Comparison of ENCODE assay signal across 26 cellular contexts in the genomic region with DNA sequence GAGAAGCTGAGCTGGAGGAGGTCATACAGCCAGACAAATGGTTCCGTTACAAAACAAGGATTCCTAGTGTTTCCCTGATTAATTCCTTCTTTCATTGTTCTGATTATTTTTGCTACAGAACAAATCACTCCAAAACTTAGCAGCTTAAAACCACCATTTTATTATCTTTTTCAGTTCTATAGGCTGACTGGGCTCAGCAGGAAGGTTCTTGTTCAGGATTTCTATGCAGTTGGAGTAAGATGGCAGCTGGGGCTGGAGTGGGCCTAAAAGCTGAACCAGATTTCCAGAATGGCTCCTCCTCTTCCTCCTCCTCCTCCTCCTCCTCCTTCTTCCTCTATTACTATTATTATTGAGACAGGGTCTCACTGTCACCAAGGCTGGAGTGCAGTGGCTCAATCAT. TPM values are rescaled to one million over a fixed set of nuclear protein-coding genes. Genes with fewer than 3 reads are reported as not detected.
DNase-seq lines count a peak whose midpoint lies in the region; ATAC-seq, FAIRE-seq and TF ChIP-seq lines count a peak whose summit lies in the region.
"Had no signal": no experiment of that assay in that cellular context is flagged by ENCODE, and none has a peak within 500 bp of the region (broad histone marks: within the 10 kb centered on the region; RNA-seq: fewer than 3 reads in every experiment).

No MANE protein-coding gene starts in this region.

- H3K4me2 ChIP-seq in HepG2 (ENCODE audit: low read depth, low read length) = no peak overlapping the region
- H3K4me2 ChIP-seq: BLaER1 had no signal

- in situ Hi-C loops in HepG2 (cut with HindIII; ENCODE audit: extremely low pct_ligation_motif_present, low pct_unique_long_range_greater_than_20kb) = no loop called here

- H3K4me1 Mint-ChIP-seq in stimulated activated memory B cell treated with anti-CD40 and anti-IgM and Interleukin-4, amounts not matched to agents 10 μg/mL and 1 μg/mL and 100 μg/mL, for 72 hours = peaks cover 20% of the 10 kb centered on the region

- H3K27ac ChIP-seq in HepG2 (ENCODE audit: extremely low read length, insufficient read depth, low read length) (no peak overlapping the region), right lobe of liver (no peak overlapping the region), HEK293 (ENCODE audit: extremely low read depth, low read depth, low read length) (no peak overlapping the region), foreskin keratinocyte (no peak overlapping the region)
- H3K27ac ChIP-seq: 22Rv1, BLaER1 had no signal

- no peak overlapping the region for H2AFZ ChIP-seq in HepG2 (ENCODE audit: low read length)

- H3K36me3 ChIP-seq in HepG2 (replicated peaks in 1 of 2; ENCODE audit: control insufficient read depth in 1 of 2, insufficient read depth in 2 of 2, low read length in 2 of 2) (no peaks in the 10 kb centered on the region), right lobe of liver (no peaks in the 10 kb centered on the region), HEK293 (ENCODE audit: control insufficient read depth in 2 of 2, insufficient read depth in 1 of 2, low read length in 2 of 2) (no peaks in the 10 kb centered on the region)
- H3K36me3 ChIP-seq: BE2C had no signal

- H3K9me3 Mint-ChIP-seq in stimulated activated memory B cell treated with anti-CD40 and anti-IgM and Interleukin-4, amounts not matched to agents 10 μg/mL and 1 μg/mL and 100 μg/mL, for 72 hours = peaks cover 11% of the 10 kb centered on the region

- H3K36me3 Mint-ChIP-seq in stimulated activated memory B cell treated with anti-CD40 and anti-IgM and Interleukin-4, amounts not matched to agents 10 μg/mL and 1 μg/mL and 100 μg/mL, for 72 hours = peaks cover 8% of the 10 kb centered on the region
- H3K36me3 Mint-ChIP-seq: CD4-positive, CD25-positive, alpha-beta regulatory T cell; CD8-positive, alpha-beta memory T cell had no signal

- no peak for TF ChIP-seq RAD21 in HepG2 (CRISPR knock-in tag; IDR thresholded peaks at IDR 0.05)

- H3K4me3 Mint-ChIP-seq in stimulated activated memory B cell treated with anti-CD40 and anti-IgM and Interleukin-4, amounts not matched to agents 10 μg/mL and 1 μg/mL and 100 μg/mL, for 72 hours = no peak overlapping the region
- H3K4me3 Mint-ChIP-seq: CD14-positive monocyte; CD4-positive, alpha-beta memory T cell; CD4-positive, CD25-positive, alpha-beta regulatory T cell; CD8-positive, alpha-beta memory T cell had no signal

- DNase-seq in HepG2 (ENCODE audit: low spot score) = no peak
- no peak for DNase-seq in right lobe of liver
- DNase-seq in foreskin keratinocyte = no peak
- DNase-seq: ACHN; BE2C; C1 segment of cervical spinal cord; CD4-positive, alpha-beta memory T cell; CD4-positive, CD25-positive, alpha-beta regulatory T cell; CD8-positive, alpha-beta memory T cell; COR-L47; DMS 273 treated with DMSO at 0.1 percent for 48 hours; DMS153; DMS53; DMS79; DND-41; EL; GDM1 had no signal

- FAIRE-seq in HepG2 (lab: Jason Lieb, UNC) = no peak
- FAIRE-seq: GM12878, GM12892, GM18507 had no signal

- TF ChIP-seq EP300 in HepG2 (IDR thresholded peaks at IDR 0.05; ENCODE audit: low read depth in 2 of 2, low read length in 2 of 2) = no peak
- no peak for TF ChIP-seq EP300 in HepG2 (CRISPR knock-in tag; IDR thresholded peaks at IDR 0.05; ENCODE audit: borderline replicate concordance)

- no TSS peak for BruUV-seq in HepG2 (replicated peaks; lab: Mats Ljungman, UMichigan)

- TF ChIP-seq POLR2A in HepG2 (IDR thresholded peaks at IDR 0.05; ENCODE audit: insufficient read depth in 1 of 2, low read depth in 2 of 2, low read length in 2 of 2) = no peak
- no peak for TF ChIP-seq POLR2A in right lobe of liver (IDR thresholded peaks at IDR 0.05)

- H4K20me1 ChIP-seq in HepG2 (ENCODE audit: insufficient read depth, low read length) = no peaks in the 10 kb centered on the region
- H4K20me1 ChIP-seq: BLaER1 had no signal

- no peaks in the 10 kb centered on the region for H3K27me3 ChIP-seq in HepG2 (ENCODE audit: control insufficient read depth in 1 of 2, insufficient read depth in 2 of 2, low read length in 2 of 2)
- no peaks in the 10 kb centered on the region for H3K27me3 ChIP-seq in right lobe of liver
- no peaks in the 10 kb centered on the region for H3K27me3 ChIP-seq in foreskin keratinocyte
- H3K27me3 ChIP-seq: BLaER1 had no signal

- TF ChIP-seq CTCF in HepG2 (CRISPR knock-in tag; IDR thresholded peaks at IDR 0.05) (no peak), right lobe of liver (IDR thresholded peaks at IDR 0.05) (no peak), HEK293 (tag by site-specific recombination; IDR thresholded peaks at IDR 0.05) (no peak), foreskin keratinocyte (conservative IDR thresholded peaks at IDR 0.05) (no peak)

- H3K9ac ChIP-seq in HepG2 (ENCODE audit: insufficient read depth, low read depth, low read length) = no peak overlapping the region
- H3K9ac ChIP-seq: BLaER1 had no signal

- ATAC-seq in HepG2 = no peak
- ATAC-seq in right lobe of liver = no peak
- no peak for ATAC-seq in stimulated activated memory B cell treated with anti-CD40 and anti-IgM and Interleukin-4, amounts not matched to agents 10 μg/mL and 1 μg/mL and 100 μg/mL, for 72 hours
- no peak for ATAC-seq in HG02840 (IDR thresholded peaks at IDR 0.05; ENCODE audit: low FRiP score, unreplicated experiment)
- ATAC-seq in foreskin keratinocyte = no peak
- ATAC-seq: GM12878 had no signal

- H3K9me3 ChIP-seq in HepG2 (ENCODE audit: low read length) (peaks cover 10% of the 10 kb centered on the region; the same call in 1 of the 2 replicates), right lobe of liver (no peaks in the 10 kb centered on the region), HEK293 (ENCODE audit: control insufficient read depth, insufficient read depth, low read depth, low read length) (no peaks in the 10 kb centered on the region)
- H3K9me3 ChIP-seq: BE2C had no signal

- POLR2A ChIA-PET in HepG2 (lab: Yijun Ruan, JAX) = no interaction called here
- POLR2A ChIA-PET in HEK293 (lab: Yijun Ruan, JAX) = interaction anchor here (0.6 kb wide), 1 partner anchor 13 kb away, joined by 3 read pairs; no protein-coding TSS in a partner anchor

- H3K27me3 Mint-ChIP-seq in stimulated activated memory B cell treated with anti-CD40 and anti-IgM and Interleukin-4, amounts not matched to agents 10 μg/mL and 1 μg/mL and 100 μg/mL, for 72 hours = no peaks in the 10 kb centered on the region
- H3K27me3 Mint-ChIP-seq: CD4-positive, alpha-beta memory T cell; CD4-positive, CD25-positive, alpha-beta regulatory T cell had no signal

- H3K4me3 ChIP-seq in HepG2 (replicated peaks in 1 of 3; ENCODE audit: insufficient read depth in 1 of 3, low read depth in 2 of 3, low read length in 3 of 3) = no peak overlapping the region
- no peak overlapping the region for H3K4me3 ChIP-seq in right lobe of liver
- no peak overlapping the region for H3K4me3 ChIP-seq in HEK293 (ENCODE audit: low read depth, low read length)
- H3K4me3 ChIP-seq: BLaER1, GM12878 had no signal

- 49% methylated on average over 1 of the region's 1 CpG for WGBS in HepG2 (ENCODE audit: low lambda C conversion rate)
- WGBS in right lobe of liver (ENCODE audit: insufficient coverage, low coverage, low lambda C conversion rate, missing lambda C conversion rate) = 100% methylated on average over 1 of the region's 1 CpG

- intact Hi-C loops in HepG2 (cut with micrococcal nuclease; ENCODE audit: unreplicated experiment) = no loop called here
- intact Hi-C loops in right lobe of liver (cut with DNase I) = no loop called here

- no peaks in the 10 kb centered on the region for H3K79me2 ChIP-seq in HepG2 (ENCODE audit: insufficient read depth, low read length)

- H3K27ac Mint-ChIP-seq in stimulated activated memory B cell treated with anti-CD40 and anti-IgM and Interleukin-4, amounts not matched to agents 10 μg/mL and 1 μg/mL and 100 μg/mL, for 72 hours = peak overlapping the region; percentile 49
- H3K27ac Mint-ChIP-seq: CD4-positive, alpha-beta memory T cell; CD4-positive, CD25-positive, alpha-beta regulatory T cell; CD8-positive, alpha-beta memory T cell had no signal

- H3K4me1 ChIP-seq in HepG2 (ENCODE audit: insufficient read depth, low read length) (peaks cover 33% of the 10 kb centered on the region), right lobe of liver (peaks cover 0 to 8% (median 0%) of the 10 kb centered on the region in 4 donors), HEK293 (ENCODE audit: control insufficient read depth, insufficient read depth, low read length) (no peaks in the 10 kb centered on the region), foreskin keratinocyte (no peaks in the 10 kb centered on the region)
- H3K4me1 ChIP-seq: BE2C had no signal

- CTCF ChIA-PET in HepG2 (lab: Yijun Ruan, JAX; ENCODE audit: low intra/inter-chr PET ratio, low total read pairs) (no interaction called here), HEK293 (lab: Yijun Ruan, JAX) (interaction anchor here (0.6 kb wide), 1 partner anchor 11 kb away, joined by 3 read pairs; no protein-coding TSS in a partner anchor)

TF ChIP-seq in HepG2, 621 proteins besides CTCF, POLR2A, EP300 and RAD21 (continues in another document):
- TF ChIP-seq ZNF331 (CRISPR knock-in tag; IDR thresholded peaks at IDR 0.05) = peak; percentile 99

RNA-seq across cellular contexts. Expression of a gene that starts 27.2 kb away (rescaled TPM):
- total RNA-seq in HepG2 (2016; rRNA removed; fragmentation: Illumina TruSeq; extraction: Trizol) (9.6 and 12.9 TPM in 2 replicates), right lobe of liver (1 to 10 TPM; 3.6 to 9.2 (median 5.8) TPM), foreskin keratinocyte (7.3 and 8.9 TPM in 2 replicates)
- total RNA-seq in HepG2 (2016; cell fraction: cytosol; rRNA removed; fragmentation: Illumina TruSeq; extraction: Trizol; ENCODE audit: low read depth) = 1.7 and 2.0 TPM in 2 replicates
- total RNA-seq in HepG2 (2016; cell fraction: insoluble cytoplasmic fraction; rRNA removed; fragmentation: Illumina TruSeq; extraction: Trizol) = 10.1 and 11.2 TPM in 2 replicates
- 5.0 and 5.2 TPM in 2 replicates for total RNA-seq in HepG2 (2016; cell fraction: membrane; rRNA removed; fragmentation: Illumina TruSeq; extraction: Trizol)
- 17.4 and 18.2 TPM in 2 replicates for total RNA-seq in HepG2 (2016; cell fraction: nucleus; rRNA removed; fragmentation: Illumina TruSeq; extraction: Trizol)
- polyA plus RNA-seq in HepG2 (2011; rRNA removed) (6.3 and 6.7 TPM in 2 replicates), foreskin keratinocyte (2.5 and 2.9 TPM in 2 replicates)
- 1.8 and 4.4 TPM in 2 replicates for polyA plus RNA-seq in HepG2 (2011; cell fraction: cytosol; rRNA removed)
- polyA plus RNA-seq in HepG2 (2011; cell fraction: nucleus; rRNA removed) = 9.4 and 12.1 TPM in 2 replicates
- 5.0 and 5.1 TPM in 2 replicates for polyA plus RNA-seq in HepG2 (2012)
- polyA plus RNA-seq in HepG2 (2016; cell fraction: cytosol; fragmentation: Illumina TruSeq; extraction: Trizol; ENCODE audit: low read depth) = 0.69 and 0.74 TPM in 2 replicates
- polyA plus RNA-seq in HepG2 (2016; cell fraction: insoluble cytoplasmic fraction; fragmentation: Illumina TruSeq; extraction: Trizol; ENCODE audit: low read depth) = 8.8 and 8.9 TPM in 2 replicates
- polyA plus RNA-seq in HepG2 (2016; cell fraction: membrane; fragmentation: Illumina TruSeq; extraction: Trizol; ENCODE audit: low read depth) = 1.7 and 2.4 TPM in 2 replicates
- 17.1 and 19.1 TPM in 2 replicates for polyA plus RNA-seq in HepG2 (2016; cell fraction: nucleus; fragmentation: Illumina TruSeq; extraction: Trizol; ENCODE audit: insufficient read depth, low read depth)
- 2.9 and 4.9 TPM in 2 replicates for polyA minus RNA-seq in HepG2 (2011; rRNA and poly(A)+ RNA removed; ENCODE audit: low replicate concordance)
- 2.1 and 4.7 TPM in 2 replicates for polyA minus RNA-seq in HepG2 (2011; cell fraction: cytosol; rRNA and poly(A)+ RNA removed)
- polyA minus RNA-seq in HepG2 (2011; cell fraction: nucleus; rRNA and poly(A)+ RNA removed) = 32.1 and 32.7 TPM in 2 replicates
